ENCODE assay signal across 9 cellular contexts in genomic region chr5:154478224-154478565, GRCh38. TPM values are rescaled to one million over a fixed set of nuclear protein-coding genes. Genes with fewer than 3 reads are reported as not detected.
A peak's percentile ranks its signal among the peaks of the same experiment; 100 is the strongest.
DNase-seq lines count a peak whose midpoint lies in the region; ATAC-seq and TF ChIP-seq lines count a peak whose summit lies in the region.
"Had no signal": no experiment of that assay in that cellular context is flagged by ENCODE, and none has a peak within 500 bp of the region (broad histone marks: within the 10 kb centered on the region; RNA-seq: fewer than 3 reads in every experiment).

Gene HAND1 (minus strand): TSS chr5:154478227. CDS start chr5:154478008, 219 bp downstream.

- H3K4me3 Mint-ChIP-seq in osteocyte (ENCODE audit: unreplicated experiment): peak within 1 kb of the TSS; percentile 56

- no peak for ATAC-seq in HG03095 (IDR thresholded peaks at IDR 0.05; ENCODE audit: unreplicated experiment)
- no peak for ATAC-seq in HG03469 (IDR thresholded peaks at IDR 0.05; ENCODE audit: unreplicated experiment)

- no peak for TF ChIP-seq CTCF in esophagus squamous epithelium (IDR thresholded peaks at IDR 0.05)
- TF ChIP-seq CTCF in osteocyte (IDR thresholded peaks at IDR 0.05): no peak
- TF ChIP-seq CTCF in testis (IDR thresholded peaks at IDR 0.05): no peak
- no peak for TF ChIP-seq CTCF in GM13976 (IDR thresholded peaks at IDR 0.05; ENCODE audit: borderline replicate concordance, control extremely low read depth, extremely low read depth, insufficient read depth, missing control alignments)

- H3K4me1 ChIP-seq in esophagus squamous epithelium (peaks cover 43 to 81% (median 47%) of the 10 kb centered on the region in 3 donors), testis (peaks cover 27% of the 10 kb centered on the region)

- DNase-seq in H7 (peak; percentile 98), NCI-H774 (lab: John Stamatoyannopoulos, UW) (peak; percentile 63), esophagus squamous epithelium (lab: John Stamatoyannopoulos, UW) (no peak), osteocyte (ENCODE audit: extremely low spot score, unreplicated experiment) (no peak), testis (no peak), GM13976 (ENCODE audit: low spot score) (no peak)

- no peak within 1 kb of the TSS for H3K27ac Mint-ChIP-seq in osteocyte (ENCODE audit: unreplicated experiment)

- H3K27me3 ChIP-seq in H7 (ENCODE audit: control insufficient read depth, insufficient read depth, low read length): peaks cover 99% of the 10 kb centered on the region
- peaks cover 57 to 100% (median 93%) of the 10 kb centered on the region in 4 donors for H3K27me3 ChIP-seq in esophagus squamous epithelium
- H3K27me3 ChIP-seq in testis: no peaks in the 10 kb centered on the region

- peaks cover 51% of the 10 kb centered on the region for H3K4me1 Mint-ChIP-seq in osteocyte (ENCODE audit: unreplicated experiment)

- H3K27ac ChIP-seq in esophagus squamous epithelium (no peak within 1 kb of the TSS), testis (no peak within 1 kb of the TSS)

- intact Hi-C loops in esophagus squamous epithelium (cut with DNase I) (no loop called here), testis (cut with DNase I; ENCODE audit: low total_unique reads) (loop anchor here (10.0 kb wide), 1 partner anchor 127 kb away; no protein-coding TSS in a partner anchor)

- H3K9me3 Mint-ChIP-seq in osteocyte (ENCODE audit: unreplicated experiment): no peaks in the 10 kb centered on the region

- no peak for TF ChIP-seq POLR2A in esophagus squamous epithelium (IDR thresholded peaks at IDR 0.05)
- TF ChIP-seq POLR2A in testis (IDR thresholded peaks at IDR 0.05): no peak

- H3K36me3 ChIP-seq in H7 (replicated peaks; ENCODE audit: control insufficient read depth, insufficient read depth, low read length) (no peaks in the 10 kb centered on the region), esophagus squamous epithelium (no peaks in the 10 kb centered on the region), testis (ENCODE audit: low read depth, missing control alignments) (no peaks in the 10 kb centered on the region)

- peaks cover 88% of the 10 kb centered on the region for H3K27me3 Mint-ChIP-seq in osteocyte (ENCODE audit: unreplicated experiment)

- H3K4me3 ChIP-seq in H7 (ENCODE audit: insufficient read depth, low read depth, low read length): peak within 1 kb of the TSS; percentile 30
- H3K4me3 ChIP-seq in esophagus squamous epithelium: peak within 1 kb of the TSS in 3 of 4 donors; percentile 24 to 57 (median 34)
- H3K4me3 ChIP-seq in testis: peak within 1 kb of the TSS in 1 of 2 donors; percentile 13

- H3K36me3 Mint-ChIP-seq in osteocyte (ENCODE audit: unreplicated experiment): peaks cover under 1% of the 10 kb centered on the region

- no CpG with 5 or more reads among the region's 20 CpGs for WGBS in esophagus squamous epithelium, 2 donors
- 0 to 4% methylated on average over 5 to 20 of the region's 20 CpGs for WGBS in testis, 2 donors

- in situ Hi-C loops in GM13976 (cut with MboI; ENCODE audit: low sequenced_read_pairs, unreplicated experiment): loop anchor here (5.0 kb wide), 1 partner anchor 129 kb away; no protein-coding TSS in a partner anchor

- H3K9me3 ChIP-seq in esophagus squamous epithelium (no peaks in the 10 kb centered on the region), testis (no peaks in the 10 kb centered on the region)

RNA-seq across cellular contexts. Expression of gene HAND1, which starts in this region (rescaled TPM):
- not detected in 2 replicates for total RNA-seq in H7 (2014; rRNA removed; shearing (Covaris generic))
- total RNA-seq in esophagus squamous epithelium (not detected), osteocyte (not detected in 2 replicates), testis (not detected)
- 0.24 TPM for polyA plus RNA-seq in testis (ENCODE audit: insufficient read depth, low read depth, low replicate concordance)
- total RNA-seq: kidney epithelial cell had no signal

Comparison
In these comparisons a context has a peak if more than half of its experiments do, and no peak if none do; other contexts are left out.
1. Peak in DNase-seq and H3K4me3 ChIP-seq in H7; RNA of the gene not detected or under 1 TPM.